Comparison of ENCODE assay signal across 9 cellular contexts in genomic region chr22:37803636-37804371, GRCh38. TPM values are rescaled to one million over a fixed set of nuclear protein-coding genes. Genes with fewer than 3 reads are reported as not detected.
DNase-seq lines count a peak whose midpoint lies in the region; ATAC-seq and TF ChIP-seq lines count a peak whose summit lies in the region.
"Had no signal": no experiment of that assay in that cellular context is flagged by ENCODE, and none has a peak within 500 bp of the region (broad histone marks: within the 10 kb centered on the region; RNA-seq: fewer than 3 reads in every experiment).

No MANE protein-coding gene starts in this region.

- peak overlapping the region; percentile 83 for H3K27ac Mint-ChIP-seq in stimulated activated effector memory CD8-positive, alpha-beta T cell treated with anti-CD3 and anti-CD28 coated beads, Interleukin-12 subunit alpha, Interleukin-12 subunit beta, amount 100 ng/mL, for 72 hours

- peaks cover 39% of the 10 kb centered on the region for H3K4me1 Mint-ChIP-seq in stimulated activated effector memory CD8-positive, alpha-beta T cell treated with anti-CD3 and anti-CD28 coated beads, Interleukin-12 subunit alpha, Interleukin-12 subunit beta, amount 100 ng/mL, for 72 hours

- peak overlapping the region; percentile 93 for H3K4me2 ChIP-seq in hepatocyte

- TF ChIP-seq CTCF in hepatocyte (IDR thresholded peaks at IDR 0.05; ENCODE audit: poor library complexity) = no peak

- peak; percentile 12 for DNase-seq in NCI-H510A treated with DMSO at 0.1 percent for 48 hours (lab: John Stamatoyannopoulos, UW)
- no peak for DNase-seq in NCI-H510A (lab: John Stamatoyannopoulos, UW)
- no peak for DNase-seq in SJCRH30
- DNase-seq in hepatocyte (ENCODE audit: low spot score) = no peak
- DNase-seq in stimulated activated effector memory CD8-positive, alpha-beta T cell treated with anti-CD3 and anti-CD28 coated beads, Interleukin-12 subunit alpha, Interleukin-12 subunit beta, amount 100 ng/mL, for 72 hours (ENCODE audit: low spot score in 2 of 2) = no peak
- no peak for DNase-seq in stimulated activated CD4-positive, alpha-beta T cell treated with anti-CD3 and anti-CD28 coated beads, Interleukin-2, amount 100 ng/mL, for 48 hours

- no peaks in the 10 kb centered on the region for H3K36me3 Mint-ChIP-seq in stimulated activated effector memory CD8-positive, alpha-beta T cell treated with anti-CD3 and anti-CD28 coated beads, Interleukin-12 subunit alpha, Interleukin-12 subunit beta, amount 100 ng/mL, for 72 hours

- 40% methylated on average over 33 of the region's 34 CpGs for whole genome bisulfite sequencing in hepatocyte (ENCODE audit: low lambda C conversion rate, missing lambda C conversion rate)

- ATAC-seq in stimulated activated effector memory CD8-positive, alpha-beta T cell treated with anti-CD3 and anti-CD28 coated beads, Interleukin-12 subunit alpha, Interleukin-12 subunit beta, amount 100 ng/mL, for 72 hours = no peak
- ATAC-seq in HG03139 (IDR thresholded peaks at IDR 0.05; ENCODE audit: unreplicated experiment) (no peak), HG03196 (IDR thresholded peaks at IDR 0.05; ENCODE audit: unreplicated experiment) (no peak)

- peaks cover 7% of the 10 kb centered on the region for H4K20me1 ChIP-seq in hepatocyte (ENCODE audit: insufficient read depth, poor library complexity, severe bottlenecking)

- peak overlapping the region; percentile 59 for H2AFZ ChIP-seq in hepatocyte

- H3K9me3 Mint-ChIP-seq in stimulated activated effector memory CD8-positive, alpha-beta T cell treated with anti-CD3 and anti-CD28 coated beads, Interleukin-12 subunit alpha, Interleukin-12 subunit beta, amount 100 ng/mL, for 72 hours = no peaks in the 10 kb centered on the region

- H3K9me3 ChIP-seq in SJCRH30 (replicated peaks) (no peaks in the 10 kb centered on the region), hepatocyte (ENCODE audit: low read depth) (no peaks in the 10 kb centered on the region)

- no peak overlapping the region for H3K27ac ChIP-seq in SJCRH30
- H3K27ac ChIP-seq in hepatocyte = no peak overlapping the region

- H3K4me1 ChIP-seq in SJCRH30 (peaks cover 16% of the 10 kb centered on the region), hepatocyte (ENCODE audit: insufficient read depth) (peaks cover 23% of the 10 kb centered on the region)

- peaks cover 20% of the 10 kb centered on the region for H3K79me2 ChIP-seq in hepatocyte

- H3K4me3 ChIP-seq in SJCRH30 = peak overlapping the region; percentile 69
- H3K4me3 ChIP-seq in hepatocyte = no peak overlapping the region

- H3K9me2 ChIP-seq in hepatocyte (replicated peaks; ENCODE audit: insufficient read depth) = no peaks in the 10 kb centered on the region

- 0 out of 2 replicates have a peak, but pooled peaks cover 2% of the 10 kb centered on the region for H3K27me3 ChIP-seq in SJCRH30
- H3K27me3 ChIP-seq in hepatocyte = no peaks in the 10 kb centered on the region

- H3K36me3 ChIP-seq in SJCRH30 (no peaks in the 10 kb centered on the region), hepatocyte (replicated peaks; ENCODE audit: insufficient read depth, low read depth) (no peaks in the 10 kb centered on the region)

- peak overlapping the region; percentile 72 for H3K4me3 Mint-ChIP-seq in stimulated activated effector memory CD8-positive, alpha-beta T cell treated with anti-CD3 and anti-CD28 coated beads, Interleukin-12 subunit alpha, Interleukin-12 subunit beta, amount 100 ng/mL, for 72 hours

RNA-seq across cellular contexts. Expression of gene GCAT, which starts 3.9 kb away (rescaled TPM):
- total RNA-seq in SJCRH30 (2014; rRNA removed; shearing (Covaris generic)) = 14.2 and 15.0 TPM in 2 replicates
- 20.2 and 20.4 TPM in 2 replicates for total RNA-seq in hepatocyte
- 31.5 and 40.0 TPM in 2 replicates for polyA plus RNA-seq in hepatocyte

RNA-seq across cellular contexts. Expression of gene GALR3, which starts 19.4 kb away (rescaled TPM):
- not detected in 2 replicates for total RNA-seq in SJCRH30 (2014; rRNA removed; shearing (Covaris generic))
- not detected in 2 replicates for total RNA-seq in hepatocyte
- polyA plus RNA-seq in hepatocyte = 0.29 TPM in 1 of 2 replicates, not detected in the other
- total RNA-seq: frontal cortex had no signal

RNA-seq across cellular contexts. Expression of gene ANKRD54, which starts 40.3 kb away (rescaled TPM):
- total RNA-seq in SJCRH30 (2014; rRNA removed; shearing (Covaris generic)) = 17.1 and 18.2 TPM in 2 replicates
- 28.5 and 30.4 TPM in 2 replicates for total RNA-seq in hepatocyte
- polyA plus RNA-seq in hepatocyte = 29.9 and 33.2 TPM in 2 replicates

RNA-seq across cellular contexts. Expression of gene EIF3L, which starts 45.4 kb away (rescaled TPM):
- total RNA-seq in SJCRH30 (2014; rRNA removed; shearing (Covaris generic)) = 647 and 707 TPM in 2 replicates
- total RNA-seq in hepatocyte = 365 and 421 TPM in 2 replicates
- polyA plus RNA-seq in hepatocyte = 172 and 199 TPM in 2 replicates
